In the genomic region with DNA sequence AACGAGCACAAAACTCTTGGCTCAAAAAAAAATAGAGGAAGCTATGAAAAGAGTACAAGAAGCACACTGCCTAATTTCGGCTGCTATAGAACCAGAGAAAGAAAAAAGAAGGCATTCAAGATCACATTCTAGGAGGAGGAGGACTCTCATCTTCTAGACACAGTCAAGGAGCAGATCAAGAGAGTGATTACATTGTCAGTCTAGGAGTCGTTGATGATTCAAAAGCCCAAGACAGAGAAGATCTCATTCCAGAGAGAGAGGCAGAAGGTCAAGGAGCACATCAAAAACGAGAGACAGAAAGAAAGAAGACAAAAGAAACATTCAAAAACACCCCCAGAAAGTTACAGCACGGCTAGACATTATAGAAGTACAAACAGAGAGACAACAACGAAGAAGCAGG, we compare ENCODE assay signal across 1 cellular context.
TF ChIP-seq lines count a peak whose summit lies in the region.

No MANE protein-coding gene starts in this region.

TF ChIP-seq in WTC11, 78 proteins besides CTCF, POLR2A, EP300 and RAD21 (continued from another document):
- TF ChIP-seq, protein P1, sequence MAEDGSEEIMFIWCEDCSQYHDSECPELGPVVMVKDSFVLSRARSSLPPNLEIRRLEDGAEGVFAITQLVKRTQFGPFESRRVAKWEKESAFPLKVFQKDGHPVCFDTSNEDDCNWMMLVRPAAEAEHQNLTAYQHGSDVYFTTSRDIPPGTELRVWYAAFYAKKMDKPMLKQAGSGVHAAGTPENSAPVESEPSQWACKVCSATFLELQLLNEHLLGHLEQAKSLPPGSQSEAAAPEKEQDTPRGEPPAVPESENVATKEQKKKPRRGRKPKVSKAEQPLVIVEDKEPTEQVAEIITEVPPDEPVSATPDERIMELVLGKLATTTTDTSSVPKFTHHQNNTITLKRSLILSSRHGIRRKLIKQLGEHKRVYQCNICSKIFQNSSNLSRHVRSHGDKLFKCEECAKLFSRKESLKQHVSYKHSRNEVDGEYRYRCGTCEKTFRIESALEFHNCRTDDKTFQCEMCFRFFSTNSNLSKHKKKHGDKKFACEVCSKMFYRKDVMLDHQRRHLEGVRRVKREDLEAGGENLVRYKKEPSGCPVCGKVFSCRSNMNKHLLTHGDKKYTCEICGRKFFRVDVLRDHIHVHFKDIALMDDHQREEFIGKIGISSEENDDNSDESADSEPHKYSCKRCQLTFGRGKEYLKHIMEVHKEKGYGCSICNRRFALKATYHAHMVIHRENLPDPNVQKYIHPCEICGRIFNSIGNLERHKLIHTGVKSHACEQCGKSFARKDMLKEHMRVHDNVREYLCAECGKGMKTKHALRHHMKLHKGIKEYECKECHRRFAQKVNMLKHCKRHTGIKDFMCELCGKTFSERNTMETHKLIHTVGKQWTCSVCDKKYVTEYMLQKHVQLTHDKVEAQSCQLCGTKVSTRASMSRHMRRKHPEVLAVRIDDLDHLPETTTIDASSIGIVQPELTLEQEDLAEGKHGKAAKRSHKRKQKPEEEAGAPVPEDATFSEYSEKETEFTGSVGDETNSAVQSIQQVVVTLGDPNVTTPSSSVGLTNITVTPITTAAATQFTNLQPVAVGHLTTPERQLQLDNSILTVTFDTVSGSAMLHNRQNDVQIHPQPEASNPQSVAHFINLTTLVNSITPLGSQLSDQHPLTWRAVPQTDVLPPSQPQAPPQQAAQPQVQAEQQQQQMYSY (CRISPR knock-in tag; IDR thresholded peaks at IDR 0.05): no peak
